ENCODE assay signal across 1 cellular context in genomic region chr15:58933311-58934113, GRCh38.
TF ChIP-seq lines count a peak whose summit lies in the region.

Gene SLTM, minus strand, starts transcription at chr15:58933679. Its CDS starts 114 bp downstream, at chr15:58933565.

TF ChIP-seq in K562, 482 proteins besides CTCF, POLR2A, EP300 and RAD21 (continued from another document and continues in another):
- TF ChIP-seq GTF3C2 (IDR thresholded peaks at IDR 0.05; ENCODE audit: borderline replicate concordance, extremely low read depth, insufficient read length): no peak
- peak; percentile 64 for TF ChIP-seq PRPF4 (IDR thresholded peaks at IDR 0.05; ENCODE audit: insufficient read depth, low read depth, low read length, poor library complexity, severe bottlenecking)
- peak; percentile 98 for TF ChIP-seq CEBPB (tag; IDR thresholded peaks at IDR 0.05)
- TF ChIP-seq PURB (CRISPR knock-in tag; IDR thresholded peaks at IDR 0.05; ENCODE audit: low read depth): no peak
- no peak; the same call in 1 of the 2 replicates for TF ChIP-seq HLTF (IDR thresholded peaks at IDR 0.05)
- TF ChIP-seq, protein P1, sequence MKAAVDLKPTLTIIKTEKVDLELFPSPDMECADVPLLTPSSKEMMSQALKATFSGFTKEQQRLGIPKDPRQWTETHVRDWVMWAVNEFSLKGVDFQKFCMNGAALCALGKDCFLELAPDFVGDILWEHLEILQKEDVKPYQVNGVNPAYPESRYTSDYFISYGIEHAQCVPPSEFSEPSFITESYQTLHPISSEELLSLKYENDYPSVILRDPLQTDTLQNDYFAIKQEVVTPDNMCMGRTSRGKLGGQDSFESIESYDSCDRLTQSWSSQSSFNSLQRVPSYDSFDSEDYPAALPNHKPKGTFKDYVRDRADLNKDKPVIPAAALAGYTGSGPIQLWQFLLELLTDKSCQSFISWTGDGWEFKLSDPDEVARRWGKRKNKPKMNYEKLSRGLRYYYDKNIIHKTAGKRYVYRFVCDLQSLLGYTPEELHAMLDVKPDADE (conservative IDR thresholded peaks at IDR 0.05; ENCODE audit: control insufficient read depth, low read depth, low read length): peak; percentile 77
- TF ChIP-seq, protein P2, sequence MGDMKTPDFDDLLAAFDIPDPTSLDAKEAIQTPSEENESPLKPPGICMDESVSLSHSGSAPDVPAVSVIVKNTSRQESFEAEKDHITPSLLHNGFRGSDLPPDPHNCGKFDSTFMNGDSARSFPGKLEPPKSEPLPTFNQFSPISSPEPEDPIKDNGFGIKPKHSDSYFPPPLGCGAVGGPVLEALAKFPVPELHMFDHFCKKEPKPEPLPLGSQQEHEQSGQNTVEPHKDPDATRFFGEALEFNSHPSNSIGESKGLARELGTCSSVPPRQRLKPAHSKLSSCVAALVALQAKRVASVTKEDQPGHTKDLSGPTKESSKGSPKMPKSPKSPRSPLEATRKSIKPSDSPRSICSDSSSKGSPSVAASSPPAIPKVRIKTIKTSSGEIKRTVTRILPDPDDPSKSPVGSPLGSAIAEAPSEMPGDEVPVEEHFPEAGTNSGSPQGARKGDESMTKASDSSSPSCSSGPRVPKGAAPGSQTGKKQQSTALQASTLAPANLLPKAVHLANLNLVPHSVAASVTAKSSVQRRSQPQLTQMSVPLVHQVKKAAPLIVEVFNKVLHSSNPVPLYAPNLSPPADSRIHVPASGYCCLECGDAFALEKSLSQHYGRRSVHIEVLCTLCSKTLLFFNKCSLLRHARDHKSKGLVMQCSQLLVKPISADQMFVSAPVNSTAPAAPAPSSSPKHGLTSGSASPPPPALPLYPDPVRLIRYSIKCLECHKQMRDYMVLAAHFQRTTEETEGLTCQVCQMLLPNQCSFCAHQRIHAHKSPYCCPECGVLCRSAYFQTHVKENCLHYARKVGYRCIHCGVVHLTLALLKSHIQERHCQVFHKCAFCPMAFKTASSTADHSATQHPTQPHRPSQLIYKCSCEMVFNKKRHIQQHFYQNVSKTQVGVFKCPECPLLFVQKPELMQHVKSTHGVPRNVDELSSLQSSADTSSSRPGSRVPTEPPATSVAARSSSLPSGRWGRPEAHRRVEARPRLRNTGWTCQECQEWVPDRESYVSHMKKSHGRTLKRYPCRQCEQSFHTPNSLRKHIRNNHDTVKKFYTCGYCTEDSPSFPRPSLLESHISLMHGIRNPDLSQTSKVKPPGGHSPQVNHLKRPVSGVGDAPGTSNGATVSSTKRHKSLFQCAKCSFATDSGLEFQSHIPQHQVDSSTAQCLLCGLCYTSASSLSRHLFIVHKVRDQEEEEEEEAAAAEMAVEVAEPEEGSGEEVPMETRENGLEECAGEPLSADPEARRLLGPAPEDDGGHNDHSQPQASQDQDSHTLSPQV (IDR thresholded peaks at IDR 0.05): peak; percentile 59; the same call in 1 of the 2 replicates
- no peak for TF ChIP-seq ZNF76 (CRISPR knock-in tag; IDR thresholded peaks at IDR 0.05; ENCODE audit: borderline replicate concordance)
- peak; percentile 39 for TF ChIP-seq RBM22 (IDR thresholded peaks at IDR 0.05; ENCODE audit: low read depth, low read length, poor library complexity, severe bottlenecking)
- TF ChIP-seq NCOA4 (IDR thresholded peaks at IDR 0.05; ENCODE audit: partially characterized antibody): no peak
- peak; percentile 79 for TF ChIP-seq RB1 (IDR thresholded peaks at IDR 0.05; ENCODE audit: low read depth)
- TF ChIP-seq, protein P3, sequence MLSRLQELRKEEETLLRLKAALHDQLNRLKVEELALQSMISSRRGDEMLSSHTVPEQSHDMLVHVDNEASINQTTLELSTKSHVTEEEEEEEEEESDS (CRISPR knock-in tag; IDR thresholded peaks at IDR 0.05): no peak
- TF ChIP-seq KLF6 (CRISPR knock-in tag; IDR thresholded peaks at IDR 0.05; ENCODE audit: borderline replicate concordance): no peak
- no peak for TF ChIP-seq SMARCE1 (IDR thresholded peaks at IDR 0.05)
- peak; percentile 8 for TF ChIP-seq SMAD1 (IDR thresholded peaks at IDR 0.05; ENCODE audit: low read depth, low read length, partially characterized antibody)
- peak; percentile 38 for TF ChIP-seq FOSL1 (tag; conservative IDR thresholded peaks at IDR 0.05)
- no peak for TF ChIP-seq YBX1 (IDR thresholded peaks at IDR 0.05)
- no peak; the same call in 1 of the 2 replicates for TF ChIP-seq CREB3 (tag; conservative IDR thresholded peaks at IDR 0.05; ENCODE audit: low read depth)
- no peak for TF ChIP-seq NKRF (IDR thresholded peaks at IDR 0.05; ENCODE audit: borderline replicate concordance)
- TF ChIP-seq CBFA2T3 (IDR thresholded peaks at IDR 0.05): no peak
- TF ChIP-seq, protein P4, sequence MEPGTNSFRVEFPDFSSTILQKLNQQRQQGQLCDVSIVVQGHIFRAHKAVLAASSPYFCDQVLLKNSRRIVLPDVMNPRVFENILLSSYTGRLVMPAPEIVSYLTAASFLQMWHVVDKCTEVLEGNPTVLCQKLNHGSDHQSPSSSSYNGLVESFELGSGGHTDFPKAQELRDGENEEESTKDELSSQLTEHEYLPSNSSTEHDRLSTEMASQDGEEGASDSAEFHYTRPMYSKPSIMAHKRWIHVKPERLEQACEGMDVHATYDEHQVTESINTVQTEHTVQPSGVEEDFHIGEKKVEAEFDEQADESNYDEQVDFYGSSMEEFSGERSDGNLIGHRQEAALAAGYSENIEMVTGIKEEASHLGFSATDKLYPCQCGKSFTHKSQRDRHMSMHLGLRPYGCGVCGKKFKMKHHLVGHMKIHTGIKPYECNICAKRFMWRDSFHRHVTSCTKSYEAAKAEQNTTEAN (CRISPR knock-in tag; IDR thresholded peaks at IDR 0.05): no peak
- no peak for TF ChIP-seq POLR3A (IDR thresholded peaks at IDR 0.05; ENCODE audit: borderline replicate concordance, extremely low read depth, insufficient read depth, insufficient read length)
- no peak for TF ChIP-seq ZFP1 (CRISPR knock-in tag; IDR thresholded peaks at IDR 0.05)
- TF ChIP-seq SIN3A (IDR thresholded peaks at IDR 0.05; ENCODE audit: borderline replicate concordance in 2 of 2, control insufficient read depth in 1 of 2, low read depth in 2 of 2, low read length in 2 of 2): peak; percentile 8 to 55; a peak in 1 of 4 replicates
- TF ChIP-seq, protein P5, sequence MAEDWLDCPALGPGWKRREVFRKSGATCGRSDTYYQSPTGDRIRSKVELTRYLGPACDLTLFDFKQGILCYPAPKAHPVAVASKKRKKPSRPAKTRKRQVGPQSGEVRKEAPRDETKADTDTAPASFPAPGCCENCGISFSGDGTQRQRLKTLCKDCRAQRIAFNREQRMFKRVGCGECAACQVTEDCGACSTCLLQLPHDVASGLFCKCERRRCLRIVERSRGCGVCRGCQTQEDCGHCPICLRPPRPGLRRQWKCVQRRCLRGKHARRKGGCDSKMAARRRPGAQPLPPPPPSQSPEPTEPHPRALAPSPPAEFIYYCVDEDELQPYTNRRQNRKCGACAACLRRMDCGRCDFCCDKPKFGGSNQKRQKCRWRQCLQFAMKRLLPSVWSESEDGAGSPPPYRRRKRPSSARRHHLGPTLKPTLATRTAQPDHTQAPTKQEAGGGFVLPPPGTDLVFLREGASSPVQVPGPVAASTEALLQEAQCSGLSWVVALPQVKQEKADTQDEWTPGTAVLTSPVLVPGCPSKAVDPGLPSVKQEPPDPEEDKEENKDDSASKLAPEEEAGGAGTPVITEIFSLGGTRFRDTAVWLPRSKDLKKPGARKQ (CRISPR knock-in tag; IDR thresholded peaks at IDR 0.05): no peak
- no peak for TF ChIP-seq SREBF2 (CRISPR knock-in tag; IDR thresholded peaks at IDR 0.05)
- 0 out of 2 replicates have a peak, but pooled peaks have one; percentile 6 for TF ChIP-seq ZNF436 (CRISPR knock-in tag; IDR thresholded peaks at IDR 0.05)
- no peak for TF ChIP-seq PPARD (CRISPR knock-in tag; IDR thresholded peaks at IDR 0.05)
- no peak for TF ChIP-seq ADNP (tag; IDR thresholded peaks at IDR 0.05)
- TF ChIP-seq HNRNPL (IDR thresholded peaks at IDR 0.05; ENCODE audit: low read depth, low read length): peak; percentile 72; the same call in 1 of the 2 replicates
- TF ChIP-seq ZFPM2 (CRISPR knock-in tag; IDR thresholded peaks at IDR 0.05): no peak
- TF ChIP-seq ZNF239 (CRISPR knock-in tag; IDR thresholded peaks at IDR 0.05): no peak
- no peak for TF ChIP-seq PCBP1 (IDR thresholded peaks at IDR 0.05; ENCODE audit: low read depth, low read length, poor library complexity, severe bottlenecking)
- TF ChIP-seq UBTF (IDR thresholded peaks at IDR 0.05; ENCODE audit: borderline replicate concordance in 1 of 2, low read depth in 2 of 2, low read length in 2 of 2): peak; percentile 96 to 99
- peak; percentile 94 for TF ChIP-seq THAP12 (CRISPR knock-in tag; IDR thresholded peaks at IDR 0.05)
- no peak for TF ChIP-seq XRCC4 (IDR thresholded peaks at IDR 0.05; ENCODE audit: extremely low read depth, insufficient read depth, insufficient read length)
- no peak for TF ChIP-seq ARID1B (IDR thresholded peaks at IDR 0.05)
- no peak for TF ChIP-seq SRSF3 (IDR thresholded peaks at IDR 0.05; ENCODE audit: insufficient read depth, low read length)
- peak; percentile 93 for TF ChIP-seq MAFF (IDR thresholded peaks at IDR 0.05; ENCODE audit: low read length)
- TF ChIP-seq ZNF584 (CRISPR knock-in tag; IDR thresholded peaks at IDR 0.05; ENCODE audit: low read depth): peak; percentile 8; the same call in 1 of the 2 replicates
- peak; percentile 79; the same call in 1 of the 2 replicates for TF ChIP-seq ZNF197 (CRISPR knock-in tag; IDR thresholded peaks at IDR 0.05; ENCODE audit: low read depth)
- TF ChIP-seq TARDBP (IDR thresholded peaks at IDR 0.05): no peak
- no peak for TF ChIP-seq ZNF696 (CRISPR knock-in tag; conservative IDR thresholded peaks at IDR 0.05)
- peak; percentile 89 for TF ChIP-seq MEIS2 (IDR thresholded peaks at IDR 0.05; ENCODE audit: partially characterized antibody)
- no peak for TF ChIP-seq CBX2 (IDR thresholded peaks at IDR 0.05; ENCODE audit: insufficient read depth, low read length, poor library complexity, severe bottlenecking)
